2 cellular contexts compared by ENCODE assay signal in genomic region chr10:95262763-95263518, GRCh38.
TF ChIP-seq lines count a peak whose summit lies in the region.

No MANE protein-coding gene starts in this region.

TF ChIP-seq in GM23338, 12 proteins besides CTCF, POLR2A, EP300 and RAD21:
- TF ChIP-seq ETS1 (IDR thresholded peaks at IDR 0.05) = no peak
- TF ChIP-seq ZNF462 (CRISPR knock-in tag; IDR thresholded peaks at IDR 0.05) = no peak
- TF ChIP-seq CREB1 (CRISPR knock-in tag; IDR thresholded peaks at IDR 0.05; ENCODE audit: low read depth) = no peak
- no peak for TF ChIP-seq REST (IDR thresholded peaks at IDR 0.05; ENCODE audit: unreplicated experiment)
- no peak for TF ChIP-seq STAT1 (IDR thresholded peaks at IDR 0.05; ENCODE audit: unreplicated experiment)
- no peak for TF ChIP-seq JUNB (IDR thresholded peaks at IDR 0.05; ENCODE audit: unreplicated experiment)
- TF ChIP-seq ZNF114 (CRISPR knock-in tag; IDR thresholded peaks at IDR 0.05) = no peak
- TF ChIP-seq EZH2 (IDR thresholded peaks at IDR 0.05; ENCODE audit: low read depth, unreplicated experiment) = no peak
- TF ChIP-seq POLR2AphosphoS5 (IDR thresholded peaks at IDR 0.05; ENCODE audit: low read depth) = no peak
- TF ChIP-seq NANOG (IDR thresholded peaks at IDR 0.05; ENCODE audit: borderline replicate concordance) = no peak

TF ChIP-seq in WTC11, 78 proteins besides CTCF, POLR2A, EP300 and RAD21 (continued from another document):
- TF ChIP-seq ZNF281 (CRISPR knock-in tag; IDR thresholded peaks at IDR 0.05) = no peak
- no peak for TF ChIP-seq CREM (CRISPR knock-in tag; IDR thresholded peaks at IDR 0.05)
- peak; percentile 92 for TF ChIP-seq ZNF121 (CRISPR knock-in tag; IDR thresholded peaks at IDR 0.05)
